1 cellular context compared by ENCODE assay signal in genomic region chr5:139562847-139563246, GRCh38.
TF ChIP-seq lines count a peak whose summit lies in the region.

No MANE protein-coding gene starts in this region.

TF ChIP-seq in HepG2, 621 proteins besides CTCF, POLR2A, EP300 and RAD21 (continued from another document):
- TF ChIP-seq ZNF142 (CRISPR knock-in tag; IDR thresholded peaks at IDR 0.05) = 0 out of 2 replicates have a peak, but pooled peaks have one; percentile 17
- TF ChIP-seq, protein P1, sequence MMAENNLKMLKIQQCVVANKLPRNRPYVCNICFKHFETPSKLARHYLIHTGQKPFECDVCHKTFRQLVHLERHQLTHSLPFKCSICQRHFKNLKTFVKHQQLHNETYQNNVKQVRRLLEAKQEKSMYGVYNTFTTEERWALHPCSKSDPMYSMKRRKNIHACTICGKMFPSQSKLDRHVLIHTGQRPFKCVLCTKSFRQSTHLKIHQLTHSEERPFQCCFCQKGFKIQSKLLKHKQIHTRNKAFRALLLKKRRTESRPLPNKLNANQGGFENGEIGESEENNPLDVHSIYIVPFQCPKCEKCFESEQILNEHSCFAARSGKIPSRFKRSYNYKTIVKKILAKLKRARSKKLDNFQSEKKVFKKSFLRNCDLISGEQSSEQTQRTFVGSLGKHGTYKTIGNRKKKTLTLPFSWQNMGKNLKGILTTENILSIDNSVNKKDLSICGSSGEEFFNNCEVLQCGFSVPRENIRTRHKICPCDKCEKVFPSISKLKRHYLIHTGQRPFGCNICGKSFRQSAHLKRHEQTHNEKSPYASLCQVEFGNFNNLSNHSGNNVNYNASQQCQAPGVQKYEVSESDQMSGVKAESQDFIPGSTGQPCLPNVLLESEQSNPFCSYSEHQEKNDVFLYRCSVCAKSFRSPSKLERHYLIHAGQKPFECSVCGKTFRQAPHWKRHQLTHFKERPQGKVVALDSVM (CRISPR knock-in tag; IDR thresholded peaks at IDR 0.05) = peak; percentile 79
- peak; percentile 83 for TF ChIP-seq ZNF7 (CRISPR knock-in tag; IDR thresholded peaks at IDR 0.05)
- TF ChIP-seq ZNF761 (CRISPR knock-in tag; conservative IDR thresholded peaks at IDR 0.05) = no peak
